8 cellular contexts compared by ENCODE assay signal in genomic region chr15:92922405-92923002, GRCh38. TPM values are rescaled to one million over a fixed set of nuclear protein-coding genes. Genes with fewer than 3 reads are reported as not detected.
DNase-seq lines count a peak whose midpoint lies in the region; ATAC-seq and TF ChIP-seq lines count a peak whose summit lies in the region.

No MANE protein-coding gene starts in this region.

- no peaks in the 10 kb centered on the region for H3K9me2 ChIP-seq in GM23248 (ENCODE audit: insufficient read depth)

- no peaks in the 10 kb centered on the region for H4K20me1 ChIP-seq in GM23248 (ENCODE audit: insufficient read depth)

- in situ Hi-C loops in GM23248 (cut with MboI), result no loop called here
- in situ Hi-C loops in brain microvascular endothelial cell (cut with HindIII; ENCODE audit: low pct_ligation_motif_present, low sequenced_read_pairs), result no loop called here

- peaks cover 84% of the 10 kb centered on the region for H3F3A ChIP-seq in GM23248 (ENCODE audit: insufficient read depth)

- no peak for DNase-seq in GM23248
- DNase-seq in activated naive CD8-positive, alpha-beta T cell treated with anti-CD3 and anti-CD28 coated beads, Interleukin-2, amount 10 ng/mL, durations not matched to agents 7 days and 5 days, result no peak
- DNase-seq in natural killer cell treated with Interleukin-12 subunit alpha and Interleukin-12 subunit beta and Interleukin-15 and Interleukin-18, amount 100 ng/mL, for 72 hours (ENCODE audit: low spot score), result no peak
- no peak for DNase-seq in stimulated activated naive CD4-positive, alpha-beta T cell treated with Interleukin-2 at 50 U/mL for 16 hours (lab: John Stamatoyannopoulos, UW)
- DNase-seq in brain microvascular endothelial cell, result no peak
- DNase-seq in NCI-H2081 (lab: John Stamatoyannopoulos, UW), result no peak
- no peak for DNase-seq in superior temporal gyrus (ENCODE audit: extremely low spot score)

- H3K4me1 ChIP-seq in GM23248 (ENCODE audit: insufficient read depth), result peaks cover 67% of the 10 kb centered on the region

- H3K4me3 ChIP-seq in GM08714 (ENCODE audit: low read length) (0 out of 2 replicates have a peak overlapping the region, but pooled peaks have one; percentile 20), GM23248 (peak overlapping the region; percentile 15; the same call in 1 of the 2 replicates), brain microvascular endothelial cell (ENCODE audit: low read depth, low read length) (no peak overlapping the region)

- WGBS in GM23248 (ENCODE audit: low coverage in 1 of 2, low lambda C conversion rate in 2 of 2, missing lambda C conversion rate in 2 of 2), 2 experiments, result 59 to 70% methylated on average over 5 of the region's 5 CpGs

- POLR2A ChIA-PET in activated naive CD8-positive, alpha-beta T cell treated with anti-CD3 and anti-CD28 coated beads, Interleukin-2, amount 10 ng/mL, durations not matched to agents 7 days and 5 days (lab: Charles Lee), result interaction anchor here (1.6 kb wide), 2 partner anchors 14 to 15 kb away, joined by 4 to 6 read pairs; no protein-coding TSS in a partner anchor

- H3K9me3 ChIP-seq in GM23248 (ENCODE audit: low read depth), result no peaks in the 10 kb centered on the region

- peak overlapping the region; percentile 73 for H3K27ac ChIP-seq in GM23248
- no peak overlapping the region for H3K27ac ChIP-seq in brain microvascular endothelial cell

- peak overlapping the region; percentile 26 for H3K4me2 ChIP-seq in GM23248 (ENCODE audit: unreplicated experiment)

- no peak for TF ChIP-seq CTCF in brain microvascular endothelial cell (IDR thresholded peaks at IDR 0.05; ENCODE audit: low read depth, low read length, missing control alignments)

- H3K27ac Mint-ChIP-seq in activated naive CD8-positive, alpha-beta T cell treated with anti-CD3 and anti-CD28 coated beads, Interleukin-2, amount 10 ng/mL, durations not matched to agents 7 days and 5 days, result peak overlapping the region; percentile 69
- peak overlapping the region; percentile 56 to 87 for H3K27ac Mint-ChIP-seq in natural killer cell treated with Interleukin-12 subunit alpha and Interleukin-12 subunit beta and Interleukin-15 and Interleukin-18, amount 100 ng/mL, for 72 hours

- H3K27me3 ChIP-seq in GM23248 (replicated peaks; ENCODE audit: insufficient read depth) (no peaks in the 10 kb centered on the region), brain microvascular endothelial cell (replicated peaks) (no peaks in the 10 kb centered on the region)

- peaks cover 42% of the 10 kb centered on the region for H3K36me3 Mint-ChIP-seq in activated naive CD8-positive, alpha-beta T cell treated with anti-CD3 and anti-CD28 coated beads, Interleukin-2, amount 10 ng/mL, durations not matched to agents 7 days and 5 days
- peaks cover 18% of the 10 kb centered on the region for H3K36me3 Mint-ChIP-seq in natural killer cell treated with Interleukin-12 subunit alpha and Interleukin-12 subunit beta and Interleukin-15 and Interleukin-18, amount 100 ng/mL, for 72 hours

- peak overlapping the region; percentile 39 for H3K9ac ChIP-seq in GM23248

- ATAC-seq in activated naive CD8-positive, alpha-beta T cell treated with anti-CD3 and anti-CD28 coated beads, Interleukin-2, amount 10 ng/mL, durations not matched to agents 7 days and 5 days (ENCODE audit: low read depth), result no peak
- no peak for ATAC-seq in natural killer cell treated with Interleukin-12 subunit alpha and Interleukin-12 subunit beta and Interleukin-15 and Interleukin-18, amount 100 ng/mL, for 72 hours

- H3K27me3 Mint-ChIP-seq in activated naive CD8-positive, alpha-beta T cell treated with anti-CD3 and anti-CD28 coated beads, Interleukin-2, amount 10 ng/mL, durations not matched to agents 7 days and 5 days, result no peaks in the 10 kb centered on the region
- H3K27me3 Mint-ChIP-seq in natural killer cell treated with Interleukin-12 subunit alpha and Interleukin-12 subunit beta and Interleukin-15 and Interleukin-18, amount 100 ng/mL, for 72 hours, result no peaks in the 10 kb centered on the region

- no peaks in the 10 kb centered on the region for H3K9me3 Mint-ChIP-seq in activated naive CD8-positive, alpha-beta T cell treated with anti-CD3 and anti-CD28 coated beads, Interleukin-2, amount 10 ng/mL, durations not matched to agents 7 days and 5 days
- no peaks in the 10 kb centered on the region for H3K9me3 Mint-ChIP-seq in natural killer cell treated with Interleukin-12 subunit alpha and Interleukin-12 subunit beta and Interleukin-15 and Interleukin-18, amount 100 ng/mL, for 72 hours

- H3K4me1 Mint-ChIP-seq in activated naive CD8-positive, alpha-beta T cell treated with anti-CD3 and anti-CD28 coated beads, Interleukin-2, amount 10 ng/mL, durations not matched to agents 7 days and 5 days, result peaks cover 57% of the 10 kb centered on the region
- peaks cover 63 to 64% of the 10 kb centered on the region in 2 donors for H3K4me1 Mint-ChIP-seq in natural killer cell treated with Interleukin-12 subunit alpha and Interleukin-12 subunit beta and Interleukin-15 and Interleukin-18, amount 100 ng/mL, for 72 hours (ENCODE audit: low read depth in 2 of 2)

- H3K36me3 ChIP-seq in GM23248 (ENCODE audit: low read depth) (peaks cover 36% of the 10 kb centered on the region), brain microvascular endothelial cell (replicated peaks) (peaks cover 49% of the 10 kb centered on the region)

- peak overlapping the region; percentile 41 for H3K4me3 Mint-ChIP-seq in activated naive CD8-positive, alpha-beta T cell treated with anti-CD3 and anti-CD28 coated beads, Interleukin-2, amount 10 ng/mL, durations not matched to agents 7 days and 5 days
- peak overlapping the region; percentile 34 for H3K4me3 Mint-ChIP-seq in natural killer cell treated with Interleukin-12 subunit alpha and Interleukin-12 subunit beta and Interleukin-15 and Interleukin-18, amount 100 ng/mL, for 72 hours

- H2AFZ ChIP-seq in GM23248, result no peak overlapping the region

- peaks cover 100% of the 10 kb centered on the region for H3K79me2 ChIP-seq in GM23248 (ENCODE audit: insufficient read depth)

RNA-seq across cellular contexts. Expression of gene CHD2, which starts 22.4 kb away (rescaled TPM):
- 39.0 and 54.4 TPM in 2 replicates for total RNA-seq in GM23248 (2014; rRNA removed; shearing (Covaris generic))
- 36.5 and 37.0 TPM in 2 replicates for polyA plus RNA-seq in GM23248 (2016; fragmentation: Nextera tagmentation; extraction: Ambion mirVana)
- total RNA-seq in activated naive CD8-positive, alpha-beta T cell treated with anti-CD3 and anti-CD28 coated beads, Interleukin-2, amount 10 ng/mL, durations not matched to agents 7 days and 5 days, result 100 to 1,000 TPM; 218 to 236 TPM
- total RNA-seq in natural killer cell treated with Interleukin-12 subunit alpha and Interleukin-12 subunit beta and Interleukin-15 and Interleukin-18, amount 100 ng/mL, for 72 hours, result 100 to 1,000 TPM; 177 to 180 TPM
